12 cellular contexts compared by ENCODE assay signal in genomic region chr1:198622532-198623218, GRCh38. TPM values are rescaled to one million over a fixed set of nuclear protein-coding genes. Genes with fewer than 3 reads are reported as not detected.
DNase-seq lines count a peak whose midpoint lies in the region; ATAC-seq and TF ChIP-seq lines count a peak whose summit lies in the region.
"Had no signal": no experiment of that assay in that cellular context is flagged by ENCODE, and none has a peak within 500 bp of the region (broad histone marks: within the 10 kb centered on the region; RNA-seq: fewer than 3 reads in every experiment).

No MANE protein-coding gene starts in this region.

- TF ChIP-seq POLR2A in vagina (IDR thresholded peaks at IDR 0.05): no peak

- H3K4me3 Mint-ChIP-seq in activated T-cell treated with anti-CD3 and anti-CD28 coated beads, Interleukin-2, amount 50 U/mL, for 4 hours: peak overlapping the region; percentile 17
- H3K4me3 Mint-ChIP-seq in T-cell: peak overlapping the region; percentile 11 to 81 (median 22)
- H3K4me3 Mint-ChIP-seq in stimulated activated naive CD8-positive, alpha-beta T cell treated with anti-CD3 and anti-CD28 coated beads, Interleukin-15, amount 100 ng/mL, for 72 hours: peak overlapping the region; percentile 82 to 84

- no peak overlapping the region for H3K4me3 ChIP-seq in vagina

- peak overlapping the region; percentile 98 to 100 for H3K27ac Mint-ChIP-seq in T-cell
- peak overlapping the region; percentile 20 to 77 for H3K27ac Mint-ChIP-seq in stimulated activated naive CD8-positive, alpha-beta T cell treated with anti-CD3 and anti-CD28 coated beads, Interleukin-15, amount 100 ng/mL, for 72 hours

- POLR2A ChIA-PET in T-cell (lab: Charles Lee): interaction anchor here (0.5 to 7.2 kb wide), 13 partner anchors 13 to 279 kb away, joined by 3 to 86 read pairs (median 3); partner anchors contain the start of gene PTPRC (in 1 of the 2)

- no peak overlapping the region for H3K27ac ChIP-seq in vagina

- H3K36me3 Mint-ChIP-seq in activated T-cell treated with anti-CD3 and anti-CD28 coated beads, Interleukin-2, amount 50 U/mL, for 4 hours (ENCODE audit: insufficient read depth): no peaks in the 10 kb centered on the region
- H3K36me3 Mint-ChIP-seq in T-cell: peaks cover 4% of the 10 kb centered on the region

- TF ChIP-seq CTCF in GM13977 (IDR thresholded peaks at IDR 0.05; ENCODE audit: extremely low read depth, insufficient read depth, missing control alignments): no peak
- TF ChIP-seq CTCF in vagina (IDR thresholded peaks at IDR 0.05): no peak

- H3K4me1 ChIP-seq in vagina: no peaks in the 10 kb centered on the region

- no peaks in the 10 kb centered on the region for H3K9me3 ChIP-seq in vagina

- CTCF ChIA-PET in T-cell (lab: Charles Lee): interaction anchor here (0.8 to 3.4 kb wide), 13 partner anchors 8 to 63 kb away, joined by 3 to 16 read pairs (median 6); no protein-coding TSS in a partner anchor

- H3K27me3 ChIP-seq in vagina: no peaks in the 10 kb centered on the region

- H3K4me1 Mint-ChIP-seq in activated T-cell treated with anti-CD3 and anti-CD28 coated beads, Interleukin-2, amount 50 U/mL, for 4 hours (ENCODE audit: low read depth): peaks cover 89% of the 10 kb centered on the region
- H3K4me1 Mint-ChIP-seq in T-cell: peaks cover 93 to 97% (median 95%) of the 10 kb centered on the region in 3 donors
- peaks cover 85% of the 10 kb centered on the region for H3K4me1 Mint-ChIP-seq in stimulated activated naive CD8-positive, alpha-beta T cell treated with anti-CD3 and anti-CD28 coated beads, Interleukin-15, amount 100 ng/mL, for 72 hours

- DNase-seq in activated T-cell treated with anti-CD3 and anti-CD28 coated beads, Interleukin-2, amount 50 U/mL, for 4 hours: no peak
- DNase-seq in activated T-cell treated with anti-CD3 and anti-CD28 coated beads, Interleukin-2, amount 50 U/mL, for 1 hour: no peak
- DNase-seq in T-cell (no peak), GM13977 (ENCODE audit: low spot score) (no peak), vagina (ENCODE audit: extremely low spot score in 2 of 2) (no peak)
- DNase-seq in stimulated activated naive CD8-positive, alpha-beta T cell treated with anti-CD3 and anti-CD28 coated beads, Interleukin-15, amount 100 ng/mL, for 72 hours: no peak
- no peak for DNase-seq in activated effector memory CD4-positive, alpha-beta T cell treated with Interleukin-2 at 50 U/mL for 16 hours
- DNase-seq: cortex of kidney, hypothalamus, NCI-H1694, Right ventricle myocardium superior had no signal

- intact Hi-C loops in vagina (cut with DNase I): no loop called here

- peaks cover 7% of the 10 kb centered on the region for H3K9me3 Mint-ChIP-seq in activated T-cell treated with anti-CD3 and anti-CD28 coated beads, Interleukin-2, amount 50 U/mL, for 4 hours
- H3K9me3 Mint-ChIP-seq in T-cell: peaks cover 0 to 7% (median 0%) of the 10 kb centered on the region in 3 donors
- H3K9me3 Mint-ChIP-seq in stimulated activated naive CD8-positive, alpha-beta T cell treated with anti-CD3 and anti-CD28 coated beads, Interleukin-15, amount 100 ng/mL, for 72 hours: no peaks in the 10 kb centered on the region

- in situ Hi-C loops in GM13977 (cut with MboI; ENCODE audit: low pct_unique_long_range_greater_than_20kb, low sequenced_read_pairs, unreplicated experiment): no loop called here

- ATAC-seq in activated T-cell treated with anti-CD3 and anti-CD28 coated beads, Interleukin-2, amount 50 U/mL, for 4 hours: no peak
- ATAC-seq in HG02885 (IDR thresholded peaks at IDR 0.05; ENCODE audit: poor library complexity, unreplicated experiment) (peak; percentile 30), T-cell (replicated peaks in 1 of 4) (no peak)
- ATAC-seq in stimulated activated naive CD8-positive, alpha-beta T cell treated with anti-CD3 and anti-CD28 coated beads, Interleukin-15, amount 100 ng/mL, for 72 hours: no peak

- no peaks in the 10 kb centered on the region for H3K27me3 Mint-ChIP-seq in activated T-cell treated with anti-CD3 and anti-CD28 coated beads, Interleukin-2, amount 50 U/mL, for 4 hours (ENCODE audit: low read depth)
- H3K27me3 Mint-ChIP-seq in T-cell: no peaks in the 10 kb centered on the region
- H3K27me3 Mint-ChIP-seq in stimulated activated naive CD8-positive, alpha-beta T cell treated with anti-CD3 and anti-CD28 coated beads, Interleukin-15, amount 100 ng/mL, for 72 hours: no peaks in the 10 kb centered on the region

- no peaks in the 10 kb centered on the region for H3K36me3 ChIP-seq in vagina

RNA-seq across cellular contexts. Expression of gene PTPRC, which starts 16.2 kb away (rescaled TPM):
- total RNA-seq in activated T-cell treated with anti-CD3 and anti-CD28 coated beads, Interleukin-2, amount 50 U/mL, for 4 hours: 100 to 1,000 TPM; 181 to 243 (median 224) TPM
- total RNA-seq in T-cell: 100 to 1,000 TPM; 674 to 984 (median 781) TPM
- total RNA-seq in vagina: 33.4 TPM

Comparison
In these comparisons a context has a peak if more than half of its experiments do, and no peak if none do; other contexts are left out.
1. H3K4me3 Mint-ChIP-seq: peak in every context shown above with its lines; median percentile 83 in stimulated activated naive CD8-positive, alpha-beta T cell treated with anti-CD3 and anti-CD28 coated beads, Interleukin-15, amount 100 ng/mL, for 72 hours; 22 in T-cell; 17 in activated T-cell treated with anti-CD3 and anti-CD28 coated beads, Interleukin-2, amount 50 U/mL, for 4 hours.